ENCODE assay signal across 26 cellular contexts in the genomic region with DNA sequence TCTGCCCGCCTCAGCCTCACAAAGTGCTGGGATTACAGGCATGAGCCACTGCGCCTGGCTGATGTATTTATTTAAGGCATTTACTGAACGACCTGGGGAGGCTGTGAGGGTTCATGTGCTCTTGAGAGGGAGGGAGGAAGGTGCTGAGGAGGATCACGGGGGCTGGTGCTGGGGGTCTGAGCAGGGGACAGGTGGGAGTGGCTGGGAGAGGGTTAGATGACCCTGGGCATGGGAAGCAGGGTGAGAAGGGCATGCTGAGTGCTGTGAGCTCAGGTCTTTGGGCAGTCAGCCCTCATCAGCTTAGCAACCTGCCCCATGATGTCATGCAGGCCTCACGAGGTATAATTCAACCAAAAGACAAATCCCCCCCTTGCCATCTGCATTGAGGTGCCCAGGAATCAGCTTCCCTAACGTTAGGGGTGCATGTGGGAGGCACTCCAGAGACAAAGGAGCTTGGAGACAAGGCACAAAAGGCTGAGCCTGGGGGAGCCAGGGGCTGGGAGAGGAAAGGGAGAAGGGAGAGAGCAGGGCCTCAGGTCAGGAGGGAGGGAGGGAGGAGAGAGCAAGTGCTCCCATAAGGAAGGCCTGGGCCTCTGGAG. TPM values are rescaled to one million over a fixed set of nuclear protein-coding genes. Genes with fewer than 3 reads are reported as not detected.
"Had no signal": no experiment of that assay in that cellular context is flagged by ENCODE, and none has a peak within 500 bp of the region (broad histone marks: within the 10 kb centered on the region; RNA-seq: fewer than 3 reads in every experiment).

No MANE protein-coding gene starts in this region.

- ATAC-seq: activated CD4-positive, CD25-positive, alpha-beta regulatory T cell treated with anti-CD3 and anti-CD28 coated beads, Interleukin-2, amount 50 U/mL, for 24 hours; activated T-cell treated with anti-CD3 and anti-CD28 coated beads, Interleukin-2, amount 50 U/mL, for 4 hours; effector memory CD8-positive, alpha-beta T cell; foreskin keratinocyte; stimulated activated naive CD8-positive, alpha-beta T cell treated with anti-CD3 and anti-CD28 coated beads, Interleukin-15, amount 100 ng/mL, for 72 hours had no signal

- H3K4me3 ChIP-seq: adrenal gland, left ventricle myocardium inferior, right atrium auricular region, suprapubic skin, vagina had no signal

- H3K4me3 Mint-ChIP-seq: activated CD4-positive, alpha-beta T cell treated with anti-CD3 and anti-CD28 coated beads, Interleukin-2, amount 10 ng/mL, durations not matched to agents 7 days and 5 days; activated naive CD4-positive, alpha-beta T cell treated with anti-CD3 and anti-CD28 coated beads, Interleukin-2, amount 50 U/mL, for 24 hours; activated T-cell treated with anti-CD3 and anti-CD28 coated beads, Interleukin-2, amount 50 U/mL, for 4 hours; dendritic cell treated with granulocyte-macrophage colony-stimulating factor and Interleukin-4, amounts not matched to agents 40 ng/mL and 50 ng/mL, for 4 days; effector memory CD8-positive, alpha-beta T cell; neural crest cell; stimulated activated naive CD8-positive, alpha-beta T cell treated with anti-CD3 and anti-CD28 coated beads, Interleukin-15, amount 100 ng/mL, for 72 hours had no signal

- H3K9me3 Mint-ChIP-seq: activated CD4-positive, alpha-beta T cell treated with anti-CD3 and anti-CD28 coated beads, Interleukin-2, amount 10 ng/mL, durations not matched to agents 7 days and 5 days; activated naive CD4-positive, alpha-beta T cell treated with anti-CD3 and anti-CD28 coated beads, Interleukin-2, amount 50 U/mL, for 24 hours; activated T-cell treated with anti-CD3 and anti-CD28 coated beads, Interleukin-2, amount 50 U/mL, for 4 hours; dendritic cell treated with granulocyte-macrophage colony-stimulating factor and Interleukin-4, amounts not matched to agents 40 ng/mL and 50 ng/mL, for 4 days; effector memory CD8-positive, alpha-beta T cell; neural crest cell; stimulated activated naive CD8-positive, alpha-beta T cell treated with anti-CD3 and anti-CD28 coated beads, Interleukin-15, amount 100 ng/mL, for 72 hours had no signal

- DNase-seq: activated CD4-positive, alpha-beta T cell treated with anti-CD3 and anti-CD28 coated beads, Interleukin-2, amount 10 ng/mL, durations not matched to agents 7 days and 5 days; activated CD8-positive, alpha-beta memory T cell treated with anti-CD3 and anti-CD28 coated beads, Interleukin-2, amount 50 U/mL, for 4 hours; activated effector memory CD4-positive, alpha-beta T cell treated with Interleukin-2 at 50 U/mL for 16 hours; activated T-cell treated with anti-CD3 and anti-CD28 coated beads, Interleukin-2, amount 50 U/mL, for 4 hours; adrenal gland; cerebellar nuclear complex; effector memory CD8-positive, alpha-beta T cell; foreskin keratinocyte; hypothalamus; left ventricle myocardium inferior; mammary epithelial cell; midbrain; stimulated activated CD4-positive, alpha-beta T cell treated with anti-CD3 and anti-CD28 coated beads, Interleukin-15, amount 100 ng/mL, for 24 hours; stimulated activated CD4-positive, alpha-beta T cell treated with anti-CD3 and anti-CD28 coated beads, Interleukin-2, amount 100 ng/mL, for 48 hours; stimulated activated naive CD8-positive, alpha-beta T cell treated with anti-CD3 and anti-CD28 coated beads, Interleukin-15, amount 100 ng/mL, for 72 hours; T1000; trophoblast cell had no signal

- H3K9me3 ChIP-seq: adrenal gland, left ventricle myocardium inferior, right atrium auricular region, suprapubic skin, vagina had no signal

- H3K27me3 Mint-ChIP-seq: activated CD4-positive, alpha-beta T cell treated with anti-CD3 and anti-CD28 coated beads, Interleukin-2, amount 10 ng/mL, durations not matched to agents 7 days and 5 days; activated naive CD4-positive, alpha-beta T cell treated with anti-CD3 and anti-CD28 coated beads, Interleukin-2, amount 50 U/mL, for 24 hours; dendritic cell treated with granulocyte-macrophage colony-stimulating factor and Interleukin-4, amounts not matched to agents 40 ng/mL and 50 ng/mL, for 4 days; effector memory CD8-positive, alpha-beta T cell; progenitor cell of endocrine pancreas; stimulated activated naive CD8-positive, alpha-beta T cell treated with anti-CD3 and anti-CD28 coated beads, Interleukin-15, amount 100 ng/mL, for 72 hours had no signal

- H3K27ac ChIP-seq: adrenal gland, epithelial cell of prostate, foreskin keratinocyte, left ventricle myocardium inferior, right atrium auricular region, suprapubic skin, vagina had no signal

- H3K4me1 ChIP-seq: adrenal gland, foreskin keratinocyte, right atrium auricular region, suprapubic skin, vagina had no signal

- H3K27ac Mint-ChIP-seq: activated CD4-positive, alpha-beta T cell treated with anti-CD3 and anti-CD28 coated beads, Interleukin-2, amount 10 ng/mL, durations not matched to agents 7 days and 5 days; activated naive CD4-positive, alpha-beta T cell treated with anti-CD3 and anti-CD28 coated beads, Interleukin-2, amount 50 U/mL, for 24 hours; dendritic cell treated with granulocyte-macrophage colony-stimulating factor and Interleukin-4, amounts not matched to agents 40 ng/mL and 50 ng/mL, for 4 days; progenitor cell of endocrine pancreas; stimulated activated naive CD8-positive, alpha-beta T cell treated with anti-CD3 and anti-CD28 coated beads, Interleukin-15, amount 100 ng/mL, for 72 hours had no signal

RNA-seq across cellular contexts. Expression of a gene that starts 55.9 kb away (rescaled TPM):
- total RNA-seq: activated CD4-positive, alpha-beta T cell treated with anti-CD3 and anti-CD28 coated beads, Interleukin-2, amount 10 ng/mL, durations not matched to agents 7 days and 5 days had no signal
